Comparison of ENCODE assay signal across 28 cellular contexts in the genomic region with DNA sequence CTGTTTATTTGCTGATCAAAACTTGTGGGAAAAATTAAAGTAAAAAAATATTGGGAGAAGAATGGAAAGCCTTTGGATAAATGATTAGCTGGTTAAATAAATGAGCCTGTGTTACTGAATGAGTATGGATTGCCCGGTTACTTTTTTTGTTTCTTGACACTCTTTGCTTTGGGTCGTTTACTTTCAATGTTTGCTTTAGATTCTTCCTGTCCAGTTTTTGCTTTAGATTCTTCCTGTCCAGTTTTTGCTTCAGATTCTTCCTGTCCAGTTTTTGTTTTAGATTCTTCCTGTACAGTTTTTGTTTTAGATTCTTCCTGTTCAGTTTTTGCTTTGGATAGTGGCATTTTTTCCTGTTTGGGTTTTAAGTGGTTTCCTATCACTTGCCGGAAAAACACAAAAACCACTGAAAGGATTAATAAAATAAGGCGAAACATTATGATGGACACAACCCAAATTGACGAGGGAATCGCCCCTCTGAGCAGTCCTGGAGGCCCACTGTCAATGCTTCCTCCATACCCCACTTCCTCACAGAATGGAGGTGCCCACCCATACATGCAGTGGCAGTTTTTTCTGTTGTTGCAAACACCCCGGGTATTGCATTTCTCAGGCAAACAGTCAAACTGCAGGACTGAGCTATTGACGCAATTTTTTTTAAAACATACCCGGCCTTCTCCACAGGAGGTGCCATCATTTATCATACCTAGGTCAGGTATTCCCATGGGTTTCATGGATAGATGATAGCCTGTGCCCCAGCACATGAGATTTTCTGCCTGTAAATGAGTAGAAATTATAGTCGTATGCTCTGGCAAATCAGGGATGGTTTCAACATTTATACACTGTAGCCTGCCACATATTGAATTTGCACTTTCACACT. TPM values are rescaled to one million over a fixed set of nuclear protein-coding genes. Genes with fewer than 3 reads are reported as not detected.
"Had no signal": no experiment of that assay in that cellular context is flagged by ENCODE, and none has a peak within 500 bp of the region (broad histone marks: within the 10 kb centered on the region; RNA-seq: fewer than 3 reads in every experiment).

No MANE protein-coding gene starts in this region.

- DNase-seq: activated CD4-positive, alpha-beta T cell treated with anti-CD3 and anti-CD28 coated beads for 1 hour; activated CD8-positive, alpha-beta memory T cell treated with anti-CD3 and anti-CD28 coated beads, Interleukin-2, amount 50 U/mL, for 48 hours; activated effector memory CD4-positive, alpha-beta T cell treated with Interleukin-2 at 50 U/mL for 16 hours; activated naive CD4-positive, alpha-beta T cell treated with anti-CD3 and anti-CD28 coated beads for 36 hours; activated T-cell treated with anti-CD3 and anti-CD28 coated beads, Interleukin-2, amount 50 U/mL, for 4 hours; aorta; central memory CD4-positive, alpha-beta T cell; dermis blood vessel endothelial cell; effector CD8-positive, alpha-beta T cell; erythroblast; foreskin fibroblast; heart right ventricle; islet precursor cell; left cardiac atrium; lower lobe of right lung; mesendoderm; mucosa of descending colon; nephron progenitor cell; retina; stimulated activated CD4-positive, alpha-beta T cell treated with anti-CD3 and anti-CD28 coated beads, Interleukin-4, amount 100 ng/mL, for 4 hours; tibial artery had no signal

- H3K27ac ChIP-seq: heart right ventricle, lower lobe of right lung, tibial artery had no signal

- H3K4me3 ChIP-seq: heart right ventricle, lower lobe of right lung, mucosa of descending colon, tibial artery had no signal

- H3K4me1 ChIP-seq: heart right ventricle, lower lobe of right lung, tibial artery had no signal

- H3K9me3 ChIP-seq: lower lobe of right lung, mucosa of descending colon, tibial artery had no signal

- FAIRE-seq: TTC549 had no signal

- ATAC-seq: activated T-cell treated with anti-CD3 and anti-CD28 coated beads, Interleukin-2, amount 50 U/mL, for 4 hours; heart right ventricle; left cardiac atrium; lower lobe of right lung; mucosa of descending colon had no signal

- H3K36me3 ChIP-seq: heart right ventricle, lower lobe of right lung, tibial artery had no signal

- H3K9me3 Mint-ChIP-seq: activated naive CD4-positive, alpha-beta T cell treated with anti-CD3 and anti-CD28 coated beads for 36 hours; activated T-cell treated with anti-CD3 and anti-CD28 coated beads, Interleukin-2, amount 50 U/mL, for 4 hours; stimulated activated naive CD8-positive, alpha-beta T cell treated with anti-CD3 and anti-CD28 coated beads, Interleukin-15, amount 100 ng/mL, for 72 hours had no signal

- H3K4me3 Mint-ChIP-seq: activated naive CD4-positive, alpha-beta T cell treated with anti-CD3 and anti-CD28 coated beads for 36 hours; activated T-cell treated with anti-CD3 and anti-CD28 coated beads, Interleukin-2, amount 50 U/mL, for 4 hours; nephron progenitor cell had no signal

- H3K4me1 Mint-ChIP-seq: nephron progenitor cell had no signal

- H3K27ac Mint-ChIP-seq: activated naive CD4-positive, alpha-beta T cell treated with anti-CD3 and anti-CD28 coated beads for 36 hours; nephron progenitor cell; stimulated activated naive CD8-positive, alpha-beta T cell treated with anti-CD3 and anti-CD28 coated beads, Interleukin-15, amount 100 ng/mL, for 72 hours had no signal

RNA-seq across cellular contexts. Expression of a gene that starts 2.3 kb away (rescaled TPM):
- total RNA-seq: activated naive CD4-positive, alpha-beta T cell treated with anti-CD3 and anti-CD28 coated beads for 36 hours; activated T-cell treated with anti-CD3 and anti-CD28 coated beads, Interleukin-2, amount 50 U/mL, for 4 hours; aorta; dermis blood vessel endothelial cell; fibroblast of lung; heart right ventricle; left cardiac atrium; lower lobe of right lung; mucosa of descending colon; posterior vena cava; SK-MEL-5; ureter had no signal
- polyA plus RNA-seq: adipose tissue, aorta, fibroblast of lung, heart right ventricle had no signal
